ENCODE assay signal across 8 cellular contexts in genomic region chr3:23324745-23325144, GRCh38.
DNase-seq lines count a peak whose midpoint lies in the region; ATAC-seq and TF ChIP-seq lines count a peak whose summit lies in the region.

No MANE protein-coding gene starts in this region.

- no peaks in the 10 kb centered on the region for H3K27me3 Mint-ChIP-seq in activated B cell treated with CpG ODN at 0.5 μM for 24 hours
- H3K27me3 Mint-ChIP-seq in endodermal cell (ENCODE audit: insufficient read depth) = no peaks in the 10 kb centered on the region

- H3K27me3 ChIP-seq in osteoblast (ENCODE audit: insufficient read depth, low read length) (no peaks in the 10 kb centered on the region), body of pancreas (no peaks in the 10 kb centered on the region), endodermal cell (ENCODE audit: control insufficient read depth, insufficient read depth, low read length, poor library complexity, severe bottlenecking) (no peaks in the 10 kb centered on the region)

- H3K27ac ChIP-seq in osteoblast (ENCODE audit: low read depth, low read length) (no peak overlapping the region), body of pancreas (no peak overlapping the region), endodermal cell (ENCODE audit: low read depth, low read length) (no peak overlapping the region)

- H3K9me3 Mint-ChIP-seq in activated B cell treated with CpG ODN at 0.5 μM for 24 hours (no peaks in the 10 kb centered on the region), endodermal cell (peaks cover 4% of the 10 kb centered on the region)

- no peak overlapping the region for H3K9ac ChIP-seq in endodermal cell (ENCODE audit: extremely low read depth, low read length, poor library complexity, severe bottlenecking)

- peaks cover 29% of the 10 kb centered on the region for H3K79me2 ChIP-seq in osteoblast (ENCODE audit: insufficient read depth, low read length)

- 46 to 62% methylated on average over 1 of the region's 1 CpG for WGBS in body of pancreas, 2 donors
- 80 to 100% methylated on average over 1 of the region's 1 CpG for WGBS in endodermal cell (ENCODE audit: insufficient coverage in 1 of 2, insufficient read length in 1 of 2), 2 experiments

- H2AFZ ChIP-seq in osteoblast (ENCODE audit: low read length) = no peak overlapping the region

- TF ChIP-seq CTCF in activated B cell treated with CpG ODN at 0.5 μM for 24 hours (IDR thresholded peaks at IDR 0.05) = no peak
- TF ChIP-seq CTCF in osteoblast (IDR thresholded peaks at IDR 0.05; ENCODE audit: extremely low read depth, low read depth, low read length) = no peak
- no peak for TF ChIP-seq CTCF in body of pancreas (IDR thresholded peaks at IDR 0.05)
- no peak for TF ChIP-seq CTCF in endodermal cell (conservative IDR thresholded peaks at IDR 0.05)

- intact Hi-C loops in activated B cell treated with CpG ODN at 0.5 μM for 24 hours (cut with micrococcal nuclease) = loop anchor here (1.0 to 5.0 kb wide), 3 partner anchors 9 to 122 kb away; partner anchors contain the start of gene UBE2E2
- intact Hi-C loops in body of pancreas (cut with DNase I) = no loop called here

- CTCF ChIA-PET in activated B cell treated with CpG ODN at 0.5 μM for 24 hours (lab: Charles Lee) = no interaction called here

- DNase-seq in activated B cell treated with CpG ODN at 0.5 μM for 24 hours = no peak
- DNase-seq in osteoblast (ENCODE audit: insufficient read length, low spot score, missing footprints) = no peak
- DNase-seq in DMS53 treated with DMSO at 0.1 percent for 48 hours (lab: John Stamatoyannopoulos, UW; ENCODE audit: unreplicated experiment) = no peak
- no peak for DNase-seq in body of pancreas
- DNase-seq in endodermal cell = no peak
- DNase-seq in NK-92 treated with Interleukin-12 subunit alpha and Interleukin-12 subunit beta, amount 100 ng/mL, for 24 hours (lab: John Stamatoyannopoulos, UW) = no peak

- H3K27ac Mint-ChIP-seq in activated B cell treated with CpG ODN at 0.5 μM for 24 hours (peak overlapping the region; percentile 46), endodermal cell (no peak overlapping the region)

- ATAC-seq in GM18520 (IDR thresholded peaks at IDR 0.05; ENCODE audit: unreplicated experiment) = peak; percentile 42
- ATAC-seq in HG03354 (IDR thresholded peaks at IDR 0.05; ENCODE audit: poor library complexity, severe bottlenecking, unreplicated experiment) = peak; percentile 74
- ATAC-seq in activated B cell treated with CpG ODN at 0.5 μM for 24 hours (ENCODE audit: low read depth) = peak; percentile 77
- no peak for ATAC-seq in body of pancreas

- H3K4me1 Mint-ChIP-seq in activated B cell treated with CpG ODN at 0.5 μM for 24 hours = peaks cover 60% of the 10 kb centered on the region
- peaks cover 12% of the 10 kb centered on the region for H3K4me1 Mint-ChIP-seq in endodermal cell

- no peaks in the 10 kb centered on the region for H3K36me3 Mint-ChIP-seq in activated B cell treated with CpG ODN at 0.5 μM for 24 hours (ENCODE audit: low read depth)
- H3K36me3 Mint-ChIP-seq in endodermal cell (ENCODE audit: low read depth) = no peaks in the 10 kb centered on the region

- peak overlapping the region; percentile 79 for H3K4me2 ChIP-seq in osteoblast (ENCODE audit: insufficient read depth, low read length)

- no peak overlapping the region for H3K4me3 ChIP-seq in osteoblast (ENCODE audit: insufficient read depth, low read length)
- no peak overlapping the region for H3K4me3 ChIP-seq in body of pancreas
- no peak overlapping the region for H3K4me3 ChIP-seq in endodermal cell (ENCODE audit: low read length)

- POLR2A ChIA-PET in activated B cell treated with CpG ODN at 0.5 μM for 24 hours (lab: Charles Lee) = interaction anchor here (0.6 to 1.2 kb wide), 3 partner anchors 17 to 621 kb away, joined by 3 read pairs; no protein-coding TSS in a partner anchor

- H3K9me3 ChIP-seq in osteoblast (ENCODE audit: low read depth, low read length) (no peaks in the 10 kb centered on the region), body of pancreas (no peaks in the 10 kb centered on the region), endodermal cell (ENCODE audit: control insufficient read depth, low read length) (no peaks in the 10 kb centered on the region)

- TF ChIP-seq POLR2A in body of pancreas (IDR thresholded peaks at IDR 0.05) = no peak

- H3K4me3 Mint-ChIP-seq in activated B cell treated with CpG ODN at 0.5 μM for 24 hours (peak overlapping the region; percentile 55), endodermal cell (no peak overlapping the region)

- peaks cover 31% of the 10 kb centered on the region for H4K20me1 ChIP-seq in osteoblast (ENCODE audit: insufficient read depth, low read length)

- peaks cover 12% of the 10 kb centered on the region for H3K4me1 ChIP-seq in osteoblast (ENCODE audit: insufficient read depth, low read length)
- H3K4me1 ChIP-seq in body of pancreas = no peaks in the 10 kb centered on the region
- peaks cover 4% of the 10 kb centered on the region for H3K4me1 ChIP-seq in endodermal cell (ENCODE audit: control insufficient read depth, insufficient read depth, low read length)

- H3K36me3 ChIP-seq in osteoblast (ENCODE audit: insufficient read depth, low read length) (no peaks in the 10 kb centered on the region), body of pancreas (replicated peaks in 1 of 2; ENCODE audit: insufficient read depth in 1 of 2, low read depth in 2 of 2) (no peaks in the 10 kb centered on the region), endodermal cell (ENCODE audit: control insufficient read depth, insufficient read depth, low read length) (no peaks in the 10 kb centered on the region)
